In genomic region chr14:24382103-24382377, GRCh38 we compare ENCODE assay signal across 17 cellular contexts. TPM values are rescaled to one million over a fixed set of nuclear protein-coding genes. Genes with fewer than 3 reads are reported as not detected.
A peak's percentile ranks its signal among the peaks of the same experiment; 100 is the strongest.
DNase-seq lines count a peak whose midpoint lies in the region; ATAC-seq and TF ChIP-seq lines count a peak whose summit lies in the region.
"Had no signal": no experiment of that assay in that cellular context is flagged by ENCODE, and none has a peak within 500 bp of the region (broad histone marks: within the 10 kb centered on the region; RNA-seq: fewer than 3 reads in every experiment).

No MANE protein-coding gene starts in this region.

- no peaks in the 10 kb centered on the region for H3K9me3 ChIP-seq in BE2C
- no peaks in the 10 kb centered on the region for H3K9me3 ChIP-seq in WERI-Rb-1 (ENCODE audit: severe bottlenecking)
- H3K9me3 ChIP-seq in stomach: no peaks in the 10 kb centered on the region
- no peaks in the 10 kb centered on the region for H3K9me3 ChIP-seq in mammary epithelial cell (replicated peaks; ENCODE audit: insufficient read depth, low read length)
- H3K9me3 ChIP-seq: A549 had no signal

- no peaks in the 10 kb centered on the region for H3K79me2 ChIP-seq in mammary epithelial cell (ENCODE audit: insufficient read depth, low read length)

- no peaks in the 10 kb centered on the region for H4K20me1 ChIP-seq in mammary epithelial cell (ENCODE audit: insufficient read depth, low read length)

- H2AFZ ChIP-seq in mammary epithelial cell (ENCODE audit: low read depth, low read length): no peak overlapping the region

- no peak for TF ChIP-seq CTCF in BE2C (IDR thresholded peaks at IDR 0.05; ENCODE audit: low read depth, low read length)
- no peak for TF ChIP-seq CTCF in WERI-Rb-1 (IDR thresholded peaks at IDR 0.05; ENCODE audit: low read depth, low read length)
- TF ChIP-seq CTCF in stomach (IDR thresholded peaks at IDR 0.05): no peak
- no peak for TF ChIP-seq CTCF in mammary epithelial cell (conservative IDR thresholded peaks at IDR 0.05 in 1 of 2, IDR thresholded peaks at IDR 0.05 in 1 of 2; ENCODE audit: extremely low read depth in 1 of 2, insufficient read depth in 1 of 2, low read depth in 1 of 2, low read length in 2 of 2)

- H3K4me2 ChIP-seq in mammary epithelial cell (ENCODE audit: insufficient read depth, low read depth, low read length): no peak overlapping the region
- H3K4me2 ChIP-seq: A549 had no signal

- H3K4me1 ChIP-seq in BE2C: peaks cover 9% of the 10 kb centered on the region; the same call in 1 of the 2 replicates
- peaks cover 0 to 6% (median 0%) of the 10 kb centered on the region in 4 donors for H3K4me1 ChIP-seq in stomach
- H3K4me1 ChIP-seq in mammary epithelial cell (ENCODE audit: insufficient read depth, low read length): no peaks in the 10 kb centered on the region
- H3K4me1 ChIP-seq: A549 had no signal

- TF ChIP-seq POLR2A in stomach (IDR thresholded peaks at IDR 0.05): no peak

- H3K36me3 ChIP-seq in BE2C (peaks cover 9% of the 10 kb centered on the region; the same call in 1 of the 2 replicates), WERI-Rb-1 (no peaks in the 10 kb centered on the region), stomach (peaks cover 0 to 9% (median 3%) of the 10 kb centered on the region in 4 donors), mammary epithelial cell (ENCODE audit: insufficient read depth, low read length) (no peaks in the 10 kb centered on the region)

- CTCF ChIA-PET in mammary epithelial cell (lab: Charles Lee; ENCODE audit: low non-redundant PET): no interaction called here

- no TSS peak for BruUV-seq in mammary epithelial cell (replicated peaks; lab: Mats Ljungman, UMichigan)

- in situ Hi-C loops in mammary epithelial cell (cut with MboI; ENCODE audit: low sequenced_read_pairs in 2 of 2): no loop called here

- H3K27ac ChIP-seq in WERI-Rb-1: peak overlapping the region; percentile 21
- H3K27ac ChIP-seq in stomach: no peak overlapping the region
- no peak overlapping the region for H3K27ac ChIP-seq in mammary epithelial cell (ENCODE audit: insufficient read depth, low read depth, low read length)
- H3K27ac ChIP-seq: A549 had no signal

- H3K9ac ChIP-seq in mammary epithelial cell (ENCODE audit: insufficient read depth, low read length): no peak overlapping the region

- intact Hi-C loops in stomach (cut with DNase I; ENCODE audit: low total_unique reads) (no loop called here), mammary epithelial cell (cut with micrococcal nuclease) (no loop called here)

- H3K4me3 ChIP-seq in BE2C (ENCODE audit: low read depth, low read length) (no peak overlapping the region), WERI-Rb-1 (ENCODE audit: low read depth, low read length) (no peak overlapping the region), stomach (no peak overlapping the region), mammary epithelial cell (replicated peaks in 1 of 3; ENCODE audit: insufficient read depth in 1 of 3, low read depth in 2 of 3, low read length in 3 of 3) (no peak overlapping the region)
- H3K4me3 ChIP-seq: A549 had no signal

- 65 to 85% (median 79%) methylated on average over 2 of the region's 2 CpGs for WGBS in stomach, 5 donors
- 52% methylated on average over 2 of the region's 2 CpGs for WGBS in mammary epithelial cell (ENCODE audit: low coverage, missing lambda C conversion rate)

- TF ChIP-seq EP300 in stomach (IDR thresholded peaks at IDR 0.05): no peak

- ATAC-seq in GM21381 (IDR thresholded peaks at IDR 0.05; ENCODE audit: unreplicated experiment): no peak
- ATAC-seq: A549; CD8-positive, alpha-beta T cell; HepG2 had no signal

- DNase-seq in BE2C: peak; percentile 35
- DNase-seq in WERI-Rb-1: no peak
- DNase-seq in left kidney (ENCODE audit: low read depth, low spot score): peak; percentile 93
- peak; percentile 8 for DNase-seq in stomach
- DNase-seq in mammary epithelial cell: no peak
- DNase-seq: CD8-positive, alpha-beta T cell; COR-L47; DMS153; DMS79 treated with DMSO at 0.1 percent for 48 hours; EL; GOT3; H9 had no signal

- H3K27me3 ChIP-seq in BE2C (no peaks in the 10 kb centered on the region), WERI-Rb-1 (ENCODE audit: insufficient read depth, low read depth, severe bottlenecking) (no peaks in the 10 kb centered on the region), stomach (no peaks in the 10 kb centered on the region), mammary epithelial cell (ENCODE audit: insufficient read depth, low read length) (no peaks in the 10 kb centered on the region)

- dilution Hi-C loops in mammary epithelial cell (cut with HindIII; ENCODE audit: low sequenced_read_pairs): no loop called here

RNA-seq across cellular contexts. Expression of gene NFATC4, which starts 14.1 kb away (rescaled TPM):
- 388 TPM for polyA plus RNA-seq in BE2C (2012; ENCODE audit: insufficient read depth, insufficient read length, low read depth)
- total RNA-seq in stomach (10 to 100 TPM; 20.1 to 64.8 (median 33.0) TPM), mammary epithelial cell (1 to 10 TPM in 1 of 2 donors, not detected in 1; 9.0 TPM)
- polyA plus RNA-seq in stomach (100 to 1,000 TPM in 1 of 3 donors, 10 to 100 TPM in 2; 71.4 to 119 (median 99.0) TPM), mammary epithelial cell (0.12 TPM)
- polyA minus RNA-seq in mammary epithelial cell: not detected
- total RNA-seq: CD8-positive, alpha-beta T cell had no signal
- polyA plus RNA-seq: CD14-positive monocyte had no signal

RNA-seq across cellular contexts. Expression of gene NYNRIN, which starts 16.8 kb away (rescaled TPM):
- polyA plus RNA-seq in BE2C (2012; ENCODE audit: insufficient read depth, insufficient read length, low read depth): 11.9 TPM
- total RNA-seq in stomach (10 to 100 TPM in 2 of 5 donors, 1 to 10 TPM in 3; 2.9 to 16.0 (median 8.1) TPM), mammary epithelial cell (10 to 100 TPM in 1 of 2 donors, 1 to 10 TPM in 1; 2.7 to 15.0 TPM)
- polyA plus RNA-seq in stomach (1 to 10 TPM; 2.3 to 3.3 (median 2.3) TPM), mammary epithelial cell (2.4 TPM)
- polyA minus RNA-seq in mammary epithelial cell: 3.9 TPM

RNA-seq across cellular contexts. Expression of gene RIPK3, which starts 42.2 kb away (rescaled TPM):
- not detected for polyA plus RNA-seq in BE2C (2012; ENCODE audit: insufficient read depth, insufficient read length, low read depth)
- total RNA-seq in stomach: 10 to 100 TPM in 4 of 5 donors, 1 to 10 TPM in 1; 6.4 to 42.6 (median 12.5) TPM
- 10 to 100 TPM; 12.7 to 18.3 (median 14.3) TPM for polyA plus RNA-seq in stomach
- under 1 TPM; under 0.01 to 0.61 TPM for total RNA-seq in mammary epithelial cell
- 0.06 TPM for polyA plus RNA-seq in mammary epithelial cell
- polyA minus RNA-seq in mammary epithelial cell: not detected
- total RNA-seq: HepG2 had no signal
- polyA plus RNA-seq: A549, AG04450, HepG2 had no signal

RNA-seq across cellular contexts. Expression of gene ADCY4, which starts 47.2 kb away (rescaled TPM):
- not detected for polyA plus RNA-seq in BE2C (2012; ENCODE audit: insufficient read depth, insufficient read length, low read depth)
- total RNA-seq in stomach (100 to 1,000 TPM in 1 of 5 donors, 10 to 100 TPM in 4; 18.2 to 118 (median 33.3) TPM), mammary epithelial cell (under 1 TPM; 0.21 to 0.83 TPM)
- polyA plus RNA-seq in stomach (10 to 100 TPM; 15.2 to 18.9 (median 18.8) TPM), mammary epithelial cell (0.10 TPM)
- polyA minus RNA-seq in mammary epithelial cell: not detected
- total RNA-seq: HepG2 had no signal
- polyA plus RNA-seq: A549 had no signal

RNA-seq across cellular contexts. Expression of gene CBLN3, which starts 47.4 kb away (rescaled TPM):
- 0.62 TPM for polyA plus RNA-seq in BE2C (2012; ENCODE audit: insufficient read depth, insufficient read length, low read depth)
- total RNA-seq in stomach (1 to 10 TPM in 3 of 5 donors, not detected in 2; 2.0 to 4.2 (median 3.8) TPM), mammary epithelial cell (1 to 10 TPM; 1.3 to 3.1 TPM)
- polyA plus RNA-seq in stomach (1 to 10 TPM in 2 of 3 donors, under 1 TPM in 1; 0.81 to 2.1 (median 1.4) TPM), mammary epithelial cell (0.78 TPM)
- not detected for polyA minus RNA-seq in mammary epithelial cell

Comparison
In these comparisons a context has a peak if more than half of its experiments do, and no peak if none do; other contexts are left out.
1. DNase-seq: peak in BE2C (single experiment), left kidney (single experiment) and stomach (single experiment); none in WERI-Rb-1 (single experiment) and mammary epithelial cell (single experiment).
2. RNA of gene RIPK3, which starts 42.2 kb away (total RNA-seq): 6.4 to 42.6 TPM in stomach; under 0.01 to 0.61 TPM in mammary epithelial cell; every median in the first group is over 4 times any median in the second.